In the genomic region with DNA sequence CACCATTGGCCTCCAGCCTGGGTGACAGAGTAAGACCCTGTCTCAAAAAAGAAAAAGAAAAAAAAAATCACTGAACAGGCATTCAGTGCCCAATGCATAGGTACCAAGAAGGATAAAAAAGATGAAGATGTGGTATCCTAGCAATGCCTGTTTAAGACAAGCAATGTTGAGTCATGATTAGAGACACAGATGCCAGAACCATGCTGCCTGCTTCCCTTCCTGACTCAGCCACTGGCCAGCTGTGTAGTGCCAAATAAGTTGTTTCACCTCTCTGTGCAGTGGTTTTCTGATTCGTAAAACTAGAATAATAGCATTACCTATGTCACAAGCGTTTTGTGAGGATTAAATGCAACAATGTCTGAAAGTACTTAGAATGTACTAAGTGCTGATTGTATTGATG, we compare ENCODE assay signal across 18 cellular contexts.
DNase-seq lines count a peak whose midpoint lies in the region; TF ChIP-seq lines count a peak whose summit lies in the region.
"Had no signal": no experiment of that assay in that cellular context is flagged by ENCODE, and none has a peak within 500 bp of the region (broad histone marks: within the 10 kb centered on the region; RNA-seq: fewer than 3 reads in every experiment).

No MANE protein-coding gene starts in this region.

- no peak overlapping the region for H3K4me3 Mint-ChIP-seq in activated naive CD4-positive, alpha-beta T cell treated with anti-CD3 and anti-CD28 coated beads for 36 hours
- H3K4me3 Mint-ChIP-seq: activated T-cell treated with anti-CD3 and anti-CD28 coated beads, Interleukin-2, amount 50 U/mL, for 4 hours; stimulated activated naive CD8-positive, alpha-beta T cell treated with anti-CD3 and anti-CD28 coated beads, Interleukin-15, Interleukin-2, amounts not matched to agents 100 ng/mL and 50 ng/mL, for 24 hours had no signal

- intact Hi-C loops in adrenal gland (cut with DNase I): no loop called here
- intact Hi-C loops in activated naive CD4-positive, alpha-beta T cell treated with anti-CD3 and anti-CD28 coated beads for 36 hours (cut with micrococcal nuclease): no loop called here

- peaks cover 16% of the 10 kb centered on the region for H3K36me3 Mint-ChIP-seq in activated naive CD4-positive, alpha-beta T cell treated with anti-CD3 and anti-CD28 coated beads for 36 hours (ENCODE audit: low read depth)

- H3K4me1 Mint-ChIP-seq in activated naive CD4-positive, alpha-beta T cell treated with anti-CD3 and anti-CD28 coated beads for 36 hours (ENCODE audit: low read depth): no peaks in the 10 kb centered on the region

- H3K27ac ChIP-seq in adrenal gland: no peak overlapping the region
- H3K27ac ChIP-seq: colonic mucosa, HL-60, prostate gland, SJSA1 had no signal

- no peak overlapping the region for H3K27ac Mint-ChIP-seq in activated naive CD4-positive, alpha-beta T cell treated with anti-CD3 and anti-CD28 coated beads for 36 hours
- H3K27ac Mint-ChIP-seq: stimulated activated naive CD8-positive, alpha-beta T cell treated with anti-CD3 and anti-CD28 coated beads, Interleukin-15, Interleukin-2, amounts not matched to agents 100 ng/mL and 50 ng/mL, for 24 hours had no signal

- no peak for TF ChIP-seq CTCF in adrenal gland (IDR thresholded peaks at IDR 0.05)

- no peak for TF ChIP-seq POLR2A in adrenal gland (IDR thresholded peaks at IDR 0.05)

- no peaks in the 10 kb centered on the region for H3K27me3 Mint-ChIP-seq in activated naive CD4-positive, alpha-beta T cell treated with anti-CD3 and anti-CD28 coated beads for 36 hours (ENCODE audit: low read depth)
- H3K27me3 Mint-ChIP-seq: naive B cell; stimulated activated naive CD8-positive, alpha-beta T cell treated with anti-CD3 and anti-CD28 coated beads, Interleukin-15, Interleukin-2, amounts not matched to agents 100 ng/mL and 50 ng/mL, for 24 hours had no signal

- WGBS in adrenal gland, 4 donors: 64 to 88% (median 79%) methylated on average over 2 of the region's 2 CpGs

- H3K9me3 Mint-ChIP-seq in activated naive CD4-positive, alpha-beta T cell treated with anti-CD3 and anti-CD28 coated beads for 36 hours: no peaks in the 10 kb centered on the region
- H3K9me3 Mint-ChIP-seq: activated T-cell treated with anti-CD3 and anti-CD28 coated beads, Interleukin-2, amount 50 U/mL, for 4 hours; stimulated activated naive CD8-positive, alpha-beta T cell treated with anti-CD3 and anti-CD28 coated beads, Interleukin-15, Interleukin-2, amounts not matched to agents 100 ng/mL and 50 ng/mL, for 24 hours had no signal

- H3K4me3 ChIP-seq in adrenal gland: no peak overlapping the region
- H3K4me3 ChIP-seq: colonic mucosa, prostate gland, SJSA1 had no signal

- CTCF ChIA-PET in activated naive CD4-positive, alpha-beta T cell treated with anti-CD3 and anti-CD28 coated beads for 36 hours (lab: Charles Lee): interaction anchor here (1.0 kb wide), 1 partner anchor 291 kb away, joined by 3 read pairs; no protein-coding TSS in a partner anchor

- H3K27me3 ChIP-seq in adrenal gland: no peaks in the 10 kb centered on the region
- H3K27me3 ChIP-seq: colonic mucosa, SJSA1 had no signal

- no peaks in the 10 kb centered on the region for H3K9me3 ChIP-seq in adrenal gland (replicated peaks in 1 of 3)
- H3K9me3 ChIP-seq: colonic mucosa, prostate gland had no signal

- DNase-seq in AG08395 (ENCODE audit: low spot score): peak; percentile 72
- DNase-seq in HT1080 (ENCODE audit: low read depth): peak; percentile 66
- peak in 5 of 7 donors; percentile 15 to 57 (median 24) for DNase-seq in adrenal gland
- peak; percentile 14 for DNase-seq in fibroblast of the conjunctiva (ENCODE audit: low read depth)
- no peak for DNase-seq in NCI-H1092 treated with DMSO at 0.1 percent for 48 hours (lab: John Stamatoyannopoulos, UW)
- DNase-seq in activated CD4-positive, alpha-beta T cell treated with anti-CD3 and anti-CD28 coated beads for 1 hour: no peak
- no peak for DNase-seq in activated naive CD4-positive, alpha-beta T cell treated with anti-CD3 and anti-CD28 coated beads for 36 hours
- DNase-seq in DMS114 treated with DMSO at 0.1 percent for 48 hours (lab: John Stamatoyannopoulos, UW; ENCODE audit: unreplicated experiment): no peak
- DNase-seq: ACHN; activated T-cell treated with anti-CD3 and anti-CD28 coated beads, Interleukin-2, amount 50 U/mL, for 4 hours; amniotic stem cell; colonic mucosa; Kasumi-1; naive B cell had no signal

- no peaks in the 10 kb centered on the region for H3K36me3 ChIP-seq in adrenal gland (replicated peaks in 1 of 2)
- H3K36me3 ChIP-seq: colonic mucosa, prostate gland, SJSA1 had no signal

- H3K4me1 ChIP-seq in adrenal gland (replicated peaks in 1 of 2): no peaks in the 10 kb centered on the region
- H3K4me1 ChIP-seq: colonic mucosa, prostate gland, SJSA1 had no signal

Comparison
In these comparisons a context has a peak if more than half of its experiments do, and no peak if none do; other contexts are left out.
1. DNase-seq: peak in AG08395 (single experiment), HT1080 (single experiment), adrenal gland (5 of 7) and fibroblast of the conjunctiva (single experiment); none in NCI-H1092 treated with DMSO at 0.1 percent for 48 hours (single experiment), activated CD4-positive, alpha-beta T cell treated with anti-CD3 and anti-CD28 coated beads for 1 hour (single experiment), activated naive CD4-positive, alpha-beta T cell treated with anti-CD3 and anti-CD28 coated beads for 36 hours (single experiment) and DMS114 treated with DMSO at 0.1 percent for 48 hours (single experiment).